Comparison of ENCODE assay signal across 8 cellular contexts in the genomic region with DNA sequence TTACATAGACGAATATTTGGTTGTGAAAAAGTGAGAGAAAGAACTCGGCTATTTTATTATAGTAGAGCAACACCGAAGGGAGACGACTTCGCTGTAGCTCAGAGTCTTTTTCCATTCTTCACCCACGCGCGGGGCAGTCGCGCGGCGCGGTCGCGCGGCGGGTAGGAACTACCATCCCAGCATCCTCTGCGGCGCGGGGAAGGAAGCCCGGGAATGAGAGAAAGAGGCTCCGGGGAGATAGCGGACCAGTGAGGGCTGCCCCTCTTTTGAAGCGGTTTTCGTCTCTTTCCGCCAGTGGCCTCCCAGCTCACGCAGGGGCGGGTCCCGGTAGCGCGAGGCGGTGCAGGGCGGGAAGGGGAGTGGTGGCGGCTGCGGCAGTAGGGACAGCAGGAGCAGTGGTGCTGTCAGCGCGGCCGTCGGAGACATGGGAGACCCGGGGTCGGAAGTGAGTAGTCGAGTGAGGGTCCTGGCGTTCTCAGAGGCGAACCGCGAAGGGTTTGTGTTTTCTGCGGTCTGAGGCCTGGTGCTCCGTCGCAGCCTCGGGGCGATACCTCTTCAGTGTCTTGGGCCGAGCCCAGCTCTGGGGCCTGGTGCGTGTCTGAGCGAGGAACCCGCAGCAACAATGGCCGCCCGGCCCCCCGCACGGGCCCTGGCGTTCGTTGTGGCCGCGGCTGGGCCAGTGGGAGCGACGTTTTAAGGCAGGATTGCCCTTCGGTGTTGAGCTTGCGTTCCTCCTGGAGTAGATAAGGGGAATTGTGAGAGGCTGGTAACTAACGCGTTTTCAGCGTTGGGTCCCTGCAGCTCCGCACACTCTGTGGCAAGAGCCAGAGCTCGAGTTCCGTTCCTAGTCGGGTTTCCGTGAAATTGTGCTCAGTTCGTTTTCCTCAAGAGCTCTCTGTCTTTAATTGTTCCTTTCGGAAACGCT. TPM values are rescaled to one million over a fixed set of nuclear protein-coding genes. Genes with fewer than 3 reads are reported as not detected.
A peak's percentile ranks its signal among the peaks of the same experiment; 100 is the strongest.
DNase-seq lines count a peak whose midpoint lies in the region; ATAC-seq and TF ChIP-seq lines count a peak whose summit lies in the region.
"Not testable (repeated sequence)": the region's sequence is repeated elsewhere in the genome, so short reads cannot be mapped to it uniquely, and the experiment has no call there.

A gene with protein sequence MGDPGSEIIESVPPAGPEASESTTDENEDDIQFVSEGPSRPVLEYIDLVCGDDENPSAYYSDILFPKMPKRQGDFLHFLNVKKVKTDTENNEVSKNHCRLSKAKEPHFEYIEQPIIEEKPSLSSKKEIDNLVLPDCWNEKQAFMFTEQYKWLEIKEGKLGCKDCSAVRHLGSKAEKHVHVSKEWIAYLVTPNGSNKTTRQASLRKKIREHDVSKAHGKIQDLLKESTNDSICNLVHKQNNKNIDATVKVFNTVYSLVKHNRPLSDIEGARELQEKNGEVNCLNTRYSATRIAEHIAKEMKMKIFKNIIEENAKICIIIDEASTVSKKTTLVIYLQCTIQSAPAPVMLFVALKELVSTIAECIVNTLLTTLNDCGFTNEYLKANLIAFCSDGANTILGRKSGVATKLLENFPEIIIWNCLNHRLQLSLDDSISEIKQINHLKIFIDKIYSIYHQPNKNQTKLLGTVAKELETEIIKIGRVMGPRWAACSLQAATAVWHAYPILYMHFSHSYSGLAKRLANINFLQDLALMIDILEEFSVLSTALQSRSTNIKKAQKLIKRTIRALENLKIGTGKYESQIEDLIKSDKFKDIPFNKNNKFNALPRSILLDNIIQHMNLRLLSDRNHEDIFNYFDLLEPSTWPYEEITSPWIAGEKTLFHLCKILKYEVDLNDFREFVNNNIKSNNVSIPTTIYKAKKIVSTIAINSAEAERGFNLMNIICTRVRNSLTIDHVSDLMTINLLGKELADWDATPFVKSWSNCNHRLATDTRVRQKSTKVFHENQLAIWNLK (plus strand): TSS at position 362 of the 925 bp plus-strand sequence. CDS start 63 bp downstream, at position 425.

- not testable (repeated sequence) for TF ChIP-seq CTCF in activated B cell treated with CpG ODN at 0.5 μM for 24 hours (IDR thresholded peaks at IDR 0.05)

- not testable (repeated sequence) for H3K9me3 Mint-ChIP-seq in activated B cell treated with CpG ODN at 0.5 μM for 24 hours

- peak within 1 kb of the TSS; percentile 96 for H3K4me3 Mint-ChIP-seq in activated B cell treated with CpG ODN at 0.5 μM for 24 hours

- peak; percentile 61 for TF ChIP-seq POLR2A in GM18951 (IDR thresholded peaks at IDR 0.05; ENCODE audit: extremely low read depth, insufficient read depth, insufficient read length)

- peaks cover 30% of the 10 kb centered on the region for H3K36me3 Mint-ChIP-seq in activated B cell treated with CpG ODN at 0.5 μM for 24 hours (ENCODE audit: low read depth)

- in situ Hi-C loops in GM18951 (cut with MboI; ENCODE audit: low sequenced_read_pairs, unreplicated experiment): loop anchor here (25.0 kb wide), 1 partner anchor 266 kb away; a partner anchor contains a TSS

- CTCF ChIA-PET in activated B cell treated with CpG ODN at 0.5 μM for 24 hours (lab: Charles Lee): not testable (repeated sequence)

- ATAC-seq in HG03175 (IDR thresholded peaks at IDR 0.05; ENCODE audit: unreplicated experiment) (peak; percentile 88), activated B cell treated with CpG ODN at 0.5 μM for 24 hours (ENCODE audit: low read depth) (peak; percentile 91)

- intact Hi-C loops in activated B cell treated with CpG ODN at 0.5 μM for 24 hours (cut with micrococcal nuclease): loop anchor here (1.0 to 5.0 kb wide), 4 partner anchors 43 to 271 kb away; a partner anchor contains a TSS

- POLR2A ChIA-PET in activated B cell treated with CpG ODN at 0.5 μM for 24 hours (lab: Charles Lee): interaction anchor here (1.0 kb wide), 1 partner anchor 43 kb away, joined by 3 read pairs; a partner anchor contains a TSS

- H3K4me1 Mint-ChIP-seq in activated B cell treated with CpG ODN at 0.5 μM for 24 hours: peaks cover 21% of the 10 kb centered on the region

- peak within 1 kb of the TSS; percentile 91 for H3K27ac Mint-ChIP-seq in activated B cell treated with CpG ODN at 0.5 μM for 24 hours

- H3K27me3 Mint-ChIP-seq in activated B cell treated with CpG ODN at 0.5 μM for 24 hours: not testable (repeated sequence)

- DNase-seq in AG08395 (ENCODE audit: low spot score): peak; percentile 92
- DNase-seq in NCI-H2227 treated with DMSO at 0.1 percent for 48 hours (lab: John Stamatoyannopoulos, UW): peak; percentile 80
- peak; percentile 70 for DNase-seq in activated B cell treated with CpG ODN at 0.5 μM for 24 hours
- peak; percentile 76 for DNase-seq in central memory CD4-positive, alpha-beta T cell
- peak; percentile 97 for DNase-seq in islet precursor cell
- DNase-seq in stimulated activated CD4-positive, alpha-beta T cell treated with anti-CD3 and anti-CD28 coated beads, Interleukin-12 subunit alpha, Interleukin-12 subunit beta, amount 100 ng/mL, for 48 hours (ENCODE audit: low read depth in 2 of 3, low spot score in 1 of 3): peak; percentile 70 to 80 (median 72)

RNA-seq across cellular contexts. Expression of the gene that starts here (rescaled TPM):
- 12.7 and 15.2 TPM in 2 replicates for total RNA-seq in activated B cell treated with CpG ODN at 0.5 μM for 24 hours

Comparison
In these comparisons a context has a peak if more than half of its experiments do, and no peak if none do; other contexts are left out.
1. Peak in every context shown above with its lines: DNase-seq and ATAC-seq.